9 cellular contexts compared by ENCODE assay signal in genomic region chr22:38016182-38017078, GRCh38. TPM values are rescaled to one million over a fixed set of nuclear protein-coding genes. Genes with fewer than 3 reads are reported as not detected.
DNase-seq lines count a peak whose midpoint lies in the region; ATAC-seq, FAIRE-seq and TF ChIP-seq lines count a peak whose summit lies in the region.
"Had no signal": no experiment of that assay in that cellular context is flagged by ENCODE, and none has a peak within 500 bp of the region (broad histone marks: within the 10 kb centered on the region; RNA-seq: fewer than 3 reads in every experiment).

No MANE protein-coding gene starts in this region.

- in situ Hi-C loops in IMR-90 (cut with MboI; ENCODE audit: low sequenced_read_pairs) = no loop called here

- no peak overlapping the region for H2BK15ac ChIP-seq in IMR-90 (ENCODE audit: low read depth, low read length)

- peak overlapping the region; percentile 95 for H4K5ac ChIP-seq in IMR-90 (ENCODE audit: low read depth, low read length)

- no peak overlapping the region for H3K4me3 ChIP-seq in IMR-90 (ENCODE audit: insufficient read depth, low read depth, low read length)
- no peak overlapping the region for H3K4me3 ChIP-seq in choroid plexus epithelial cell (ENCODE audit: low read depth, low read length)
- no peak overlapping the region for H3K4me3 ChIP-seq in small intestine (ENCODE audit: low read depth in 1 of 2, low read length in 2 of 2)

- WGBS in IMR-90 (ENCODE audit: extremely low coverage in 2 of 2, insufficient read length in 1 of 2), 2 experiments = 11% methylated on average over 5 of the region's 30 CpGs; no CpG with 5 or more reads in 1 of the 2 experiments
- WGBS in small intestine, 3 donors = 21 to 43% (median 26%) methylated on average over 29 to 30 of the region's 30 CpGs

- H2AK9ac ChIP-seq in IMR-90 (replicated peaks; ENCODE audit: low read depth, low read length, poor library complexity) = peak overlapping the region; percentile 72

- H3K9me1 ChIP-seq in IMR-90 (ENCODE audit: insufficient read depth, low read length) = 0 out of 2 replicates have a peak, but pooled peaks cover 5% of the 10 kb centered on the region

- TF ChIP-seq RAD21 in IMR-90 (IDR thresholded peaks at IDR 0.05; ENCODE audit: low read length) = no peak

- no peak overlapping the region; the same call in 1 of the 2 replicates for H2BK120ac ChIP-seq in IMR-90 (ENCODE audit: low read depth, low read length)

- no peak for TF ChIP-seq POLR2A in IMR-90 (IDR thresholded peaks at IDR 0.05; ENCODE audit: low read depth, low read length)

- H2AK5ac ChIP-seq in IMR-90 (ENCODE audit: low read depth, low read length) = no peak overlapping the region

- no peak overlapping the region for H3K56ac ChIP-seq in IMR-90 (ENCODE audit: extremely low read depth, insufficient read depth, low read length)

- TF ChIP-seq CTCF in IMR-90 (conservative IDR thresholded peaks at IDR 0.05; ENCODE audit: low read depth, low read length) (no peak), choroid plexus epithelial cell (conservative IDR thresholded peaks at IDR 0.05; ENCODE audit: low read depth, low read length) (no peak)

- peak; percentile 58 for DNase-seq in IMR-90
- peak; percentile 34 for DNase-seq in choroid plexus epithelial cell (ENCODE audit: low read depth)
- DNase-seq in inferior parietal cortex (ENCODE audit: extremely low spot score) = peak; percentile 88
- DNase-seq in small intestine = peak; percentile 14
- no peak for DNase-seq in NCI-H345 treated with DMSO at 0.1 percent for 48 hours (lab: John Stamatoyannopoulos, UW; ENCODE audit: unreplicated experiment)
- DNase-seq in NCI-H1048 (lab: John Stamatoyannopoulos, UW) = no peak
- DNase-seq: activated naive CD4-positive, alpha-beta T cell treated with anti-CD3 and anti-CD28 coated beads, Interleukin-2, amount 50 U/mL, for 16 hours had no signal

- no peaks in the 10 kb centered on the region for H3K36me3 ChIP-seq in IMR-90 (ENCODE audit: control insufficient read depth, insufficient read depth, low read length)
- H3K36me3 ChIP-seq in small intestine (ENCODE audit: control insufficient read depth in 2 of 2, insufficient read depth in 2 of 2, low read length in 2 of 2) = no peaks in the 10 kb centered on the region

- H3K14ac ChIP-seq in IMR-90 (replicated peaks; ENCODE audit: low read depth, low read length) = no peak overlapping the region

- no TSS peak for BruUV-seq in IMR-90 (replicated peaks; lab: Mats Ljungman, UMichigan)

- dilution Hi-C loops in IMR-90 (cut with HindIII; ENCODE audit: low sequenced_read_pairs, unreplicated experiment) = no loop called here

- peaks cover 9% of the 10 kb centered on the region for H3K4me1 ChIP-seq in IMR-90 (ENCODE audit: control insufficient read depth, insufficient read depth, low read length)
- no peaks in the 10 kb centered on the region for H3K4me1 ChIP-seq in small intestine (ENCODE audit: control insufficient read depth in 2 of 2, insufficient read depth in 1 of 2, low read depth in 1 of 2, low read length in 1 of 2)

- no peak overlapping the region; the same call in 1 of the 2 replicates for H3K18ac ChIP-seq in IMR-90 (ENCODE audit: low read depth, low read length)

- H3K4ac ChIP-seq in IMR-90 (ENCODE audit: low read depth, low read length) = peak overlapping the region; percentile 75

- no peaks in the 10 kb centered on the region for H3K79me1 ChIP-seq in IMR-90 (ENCODE audit: low read depth in 1 of 2, low read length in 2 of 2)

- CTCF ChIA-PET in IMR-90 (lab: Yijun Ruan, JAX) = interaction anchor here (0.5 kb wide), 1 partner anchor 21 kb away, joined by 3 read pairs; no protein-coding TSS in a partner anchor

- no peak overlapping the region for H3K23ac ChIP-seq in IMR-90 (ENCODE audit: low read depth, low read length)

- no peak overlapping the region for H2BK5ac ChIP-seq in IMR-90 (ENCODE audit: low read depth, low read length, poor library complexity, severe bottlenecking)

- no peaks in the 10 kb centered on the region for H4K20me1 ChIP-seq in IMR-90 (ENCODE audit: insufficient read depth, low read length)

- POLR2A ChIA-PET in IMR-90 (lab: Charles Lee; ENCODE audit: unreplicated experiment) = no interaction called here

- 0 out of 2 replicates have a peak overlapping the region, but pooled peaks have one; percentile 12 for H4K91ac ChIP-seq in IMR-90 (ENCODE audit: insufficient read depth, low read depth, low read length)

- H2BK20ac ChIP-seq in IMR-90 (ENCODE audit: low read depth, low read length) = 0 out of 2 replicates have a peak overlapping the region, but pooled peaks have one; percentile 19

- ATAC-seq in IMR-90 (ENCODE audit: low read depth) = peak; percentile 67
- ATAC-seq in GM21381 (IDR thresholded peaks at IDR 0.05; ENCODE audit: unreplicated experiment) = no peak
- ATAC-seq in GM18520 (IDR thresholded peaks at IDR 0.05; ENCODE audit: unreplicated experiment) = no peak

- H3K27ac ChIP-seq in IMR-90 (ENCODE audit: insufficient read depth, low read length) (no peak overlapping the region; the same call in 1 of the 2 replicates), small intestine (ENCODE audit: low read depth in 1 of 2, low read length in 1 of 2) (peak overlapping the region in 1 of 2 donors; percentile 30)

- H4K8ac ChIP-seq in IMR-90 (ENCODE audit: low read depth in 2 of 2, low read length in 2 of 2) = peak overlapping the region; percentile 77 to 93

- H3K9ac ChIP-seq in IMR-90 (ENCODE audit: low read depth, low read length) = no peak overlapping the region

- H3K4me2 ChIP-seq in IMR-90 (ENCODE audit: low read depth, low read length) = no peak overlapping the region

- H2AFZ ChIP-seq in IMR-90 (replicated peaks; ENCODE audit: low read length, poor library complexity) = peak overlapping the region; percentile 84

- no peak for FAIRE-seq in small intestine (lab: Jason Lieb, UNC)

- H3K27me3 ChIP-seq in IMR-90 (ENCODE audit: control insufficient read depth, insufficient read depth, low read length) (no peaks in the 10 kb centered on the region; the same call in 1 of the 2 replicates), small intestine (ENCODE audit: control insufficient read depth in 2 of 2, insufficient read depth in 2 of 2, low read length in 2 of 2) (no peaks in the 10 kb centered on the region)

- no peaks in the 10 kb centered on the region for H3K9me3 ChIP-seq in IMR-90 (ENCODE audit: control insufficient read depth, insufficient read depth, low read length)
- H3K9me3 ChIP-seq in small intestine (ENCODE audit: control insufficient read depth, low read depth) = no peaks in the 10 kb centered on the region

- intact Hi-C loops in IMR-90 (cut with micrococcal nuclease) = no loop called here

TF ChIP-seq in IMR-90, 13 proteins besides CTCF, POLR2A, EP300 and RAD21:
- TF ChIP-seq MXI1 (IDR thresholded peaks at IDR 0.05; ENCODE audit: borderline replicate concordance, low read depth, low read length) (no peak), USF2 (IDR thresholded peaks at IDR 0.05; ENCODE audit: low read depth, low read length) (no peak), CEBPB (IDR thresholded peaks at IDR 0.05; ENCODE audit: low read depth, low read length) (no peak), MAZ (IDR thresholded peaks at IDR 0.05; ENCODE audit: borderline replicate concordance, low read depth, low read length) (no peak; the same call in 1 of the 2 replicates), RFX5 (IDR thresholded peaks at IDR 0.05; ENCODE audit: low read depth, low read length) (no peak), FOS (IDR thresholded peaks at IDR 0.05; ENCODE audit: low read depth, low read length) (no peak), BHLHE40 (IDR thresholded peaks at IDR 0.05; ENCODE audit: low read depth, low read length) (no peak), MAFK (IDR thresholded peaks at IDR 0.05; ENCODE audit: low read depth, low read length) (no peak), SMC3 (IDR thresholded peaks at IDR 0.05; ENCODE audit: low read depth, low read length) (no peak)

RNA-seq across cellular contexts. Expression of gene SOX10, which starts 32.1 kb away (rescaled TPM):
- total RNA-seq in IMR-90 (2012; rRNA removed) = not detected in 2 replicates
- polyA plus RNA-seq in IMR-90 (2012; rRNA removed) = not detected in 2 replicates
- not detected in 2 replicates for polyA plus RNA-seq in IMR-90 (2012; cell fraction: cytosol; rRNA removed)
- not detected in 2 replicates for polyA plus RNA-seq in IMR-90 (2012; cell fraction: nucleus; rRNA removed; ENCODE audit: low replicate concordance)
- 1 to 10 TPM in 1 of 3 donors, under 1 TPM in 1, not detected in 1; 0.27 to 2.8 TPM for polyA plus RNA-seq in small intestine

RNA-seq across cellular contexts. Expression of gene PICK1, which starts 40.8 kb away (rescaled TPM):
- 14.4 and 16.5 TPM in 2 replicates for total RNA-seq in IMR-90 (2012; rRNA removed)
- 21.0 and 22.1 TPM in 2 replicates for polyA plus RNA-seq in IMR-90 (2012; rRNA removed)
- polyA plus RNA-seq in IMR-90 (2012; cell fraction: cytosol; rRNA removed) = 21.3 and 24.6 TPM in 2 replicates
- polyA plus RNA-seq in IMR-90 (2012; cell fraction: nucleus; rRNA removed; ENCODE audit: low replicate concordance) = 95.1 and 119 TPM in 2 replicates
- 10 to 100 TPM; 24.3 to 33.3 (median 33.0) TPM for polyA plus RNA-seq in small intestine

Comparison
In these comparisons a context has a peak if more than half of its experiments do, and no peak if none do; other contexts are left out.
1. DNase-seq: peak in IMR-90 (single experiment), choroid plexus epithelial cell (single experiment), inferior parietal cortex (single experiment) and small intestine (single experiment); none in NCI-H345 treated with DMSO at 0.1 percent for 48 hours (single experiment) and NCI-H1048 (single experiment).